In the genomic region with DNA sequence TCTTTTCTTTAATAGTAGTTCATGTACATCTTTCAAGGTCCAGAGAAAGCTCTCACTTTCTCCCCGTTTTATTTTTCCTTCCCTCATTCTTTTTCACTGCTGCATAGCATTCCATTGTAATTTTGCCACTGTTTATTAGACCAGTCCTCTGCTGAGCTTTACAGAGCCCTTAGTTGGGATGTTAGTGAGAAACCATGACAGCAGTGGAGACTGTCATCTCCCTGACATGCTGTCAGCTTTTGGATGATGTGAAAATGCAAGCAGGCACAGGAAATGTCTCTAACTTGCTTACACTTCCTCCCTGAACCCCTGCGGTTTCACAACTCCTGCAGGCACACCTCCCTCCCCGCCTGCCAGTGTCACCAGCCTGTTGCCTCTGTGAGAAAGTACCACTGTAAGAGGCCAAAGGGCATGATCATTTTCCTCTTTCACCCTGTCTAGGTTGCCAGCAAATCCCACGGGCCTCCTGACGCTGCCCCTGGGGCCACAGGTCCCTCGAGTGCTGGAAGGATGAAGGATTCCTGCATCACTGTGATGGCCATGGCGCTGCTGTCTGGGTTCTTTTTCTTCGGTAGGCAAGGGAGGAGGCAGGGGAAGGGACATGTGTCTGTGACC, we compare ENCODE assay signal across 10 cellular contexts. TPM values are rescaled to one million over a fixed set of nuclear protein-coding genes. Genes with fewer than 3 reads are reported as not detected.
DNase-seq lines count a peak whose midpoint lies in the region; ATAC-seq and TF ChIP-seq lines count a peak whose summit lies in the region.
"Had no signal": no experiment of that assay in that cellular context is flagged by ENCODE, and none has a peak within 500 bp of the region (broad histone marks: within the 10 kb centered on the region; RNA-seq: fewer than 3 reads in every experiment).

A gene (plus strand): TSS at position 415 of the 615 bp plus-strand sequence. CDS start 96 bp downstream, at position 511.

- WGBS in heart right ventricle, 2 donors = 68 to 71% methylated on average over 8 of the region's 8 CpGs

- H3K27me3 ChIP-seq in heart right ventricle (peaks cover 0 to 56% (median 30%) of the 10 kb centered on the region in 7 donors), A673 (replicated peaks; ENCODE audit: insufficient read depth, low read depth, low read length, poor library complexity) (no peaks in the 10 kb centered on the region), foreskin keratinocyte (peaks cover 23% of the 10 kb centered on the region)
- H3K27me3 ChIP-seq: SJSA1 had no signal

- ATAC-seq in GM19324 (IDR thresholded peaks at IDR 0.05; ENCODE audit: low FRiP score, unreplicated experiment) (peak; percentile 62), heart right ventricle (peak in 6 of 8 donors; percentile 52 to 81 (median 60)), foreskin keratinocyte (no peak)
- peak; percentile 69 for ATAC-seq in activated CD8-positive, alpha-beta T cell treated with anti-CD3 and anti-CD28 coated beads for 36 hours

- H3K36me3 ChIP-seq in heart right ventricle = peaks cover 0 to 19% (median 0%) of the 10 kb centered on the region in 9 donors
- H3K36me3 ChIP-seq in A673 (ENCODE audit: insufficient read depth, low read length, poor library complexity, severe bottlenecking) = no peaks in the 10 kb centered on the region
- H3K36me3 ChIP-seq: SJSA1 had no signal

- H3K4me3 ChIP-seq in heart right ventricle (peak within 1 kb of the TSS in 5 of 10 donors; percentile 5 to 55 (median 12)), A673 (ENCODE audit: low read depth, low read length, poor library complexity, severe bottlenecking) (no peak within 1 kb of the TSS)
- H3K4me3 ChIP-seq: SJSA1 had no signal

- H3K4me1 ChIP-seq in heart right ventricle (peaks cover 0 to 47% (median 0%) of the 10 kb centered on the region in 9 donors), A673 (ENCODE audit: insufficient read depth, low read length, poor library complexity, severe bottlenecking) (no peaks in the 10 kb centered on the region), foreskin keratinocyte (peaks cover 8% of the 10 kb centered on the region)
- H3K4me1 ChIP-seq: SJSA1 had no signal

- POLR2A ChIA-PET in activated CD8-positive, alpha-beta T cell treated with anti-CD3 and anti-CD28 coated beads for 36 hours (lab: Charles Lee) = interaction anchor here (0.6 to 11.5 kb wide), 25 partner anchors 8 to 411 kb away, joined by 3 to 280 read pairs (median 5); a partner anchor contains a TSS
- POLR2A ChIA-PET in A673 (lab: Charles Lee; ENCODE audit: low non-redundant PET) = no interaction called here

- peak within 1 kb of the TSS; percentile 90 to 97 (median 96) for H3K27ac Mint-ChIP-seq in IgD-negative memory B cell
- peak within 1 kb of the TSS; percentile 96 for H3K27ac Mint-ChIP-seq in activated CD8-positive, alpha-beta T cell treated with anti-CD3 and anti-CD28 coated beads for 36 hours
- H3K27ac Mint-ChIP-seq: nephron had no signal

- H3K4me1 Mint-ChIP-seq in IgD-negative memory B cell = peaks cover 21 to 43% (median 40%) of the 10 kb centered on the region in 3 donors
- H3K4me1 Mint-ChIP-seq in activated CD8-positive, alpha-beta T cell treated with anti-CD3 and anti-CD28 coated beads for 36 hours (ENCODE audit: low read depth) = peaks cover 54% of the 10 kb centered on the region
- H3K4me1 Mint-ChIP-seq: nephron had no signal

- TF ChIP-seq CTCF in activated CD8-positive, alpha-beta T cell treated with anti-CD3 and anti-CD28 coated beads for 36 hours (IDR thresholded peaks at IDR 0.05) = no peak
- no peak for TF ChIP-seq CTCF in heart right ventricle (IDR thresholded peaks at IDR 0.05)
- no peak for TF ChIP-seq CTCF in A673 (conservative IDR thresholded peaks at IDR 0.05; ENCODE audit: low read depth, low read length)
- no peak for TF ChIP-seq CTCF in foreskin keratinocyte (conservative IDR thresholded peaks at IDR 0.05)

- no peaks in the 10 kb centered on the region for H3K27me3 Mint-ChIP-seq in IgD-negative memory B cell
- H3K27me3 Mint-ChIP-seq in activated CD8-positive, alpha-beta T cell treated with anti-CD3 and anti-CD28 coated beads for 36 hours = no peaks in the 10 kb centered on the region

- no TSS peak for BruUV-seq in A673 (replicated peaks; lab: Mats Ljungman, UMichigan)

- DNase-seq in activated CD8-positive, alpha-beta T cell treated with anti-CD3 and anti-CD28 coated beads for 36 hours = peak; percentile 94
- DNase-seq in heart right ventricle (peak; percentile 19 to 35), A673 (ENCODE audit: low spot score) (no peak), foreskin keratinocyte (no peak), NCI-H345 (lab: John Stamatoyannopoulos, UW) (no peak)
- peak; percentile 69 to 77 (median 76) for DNase-seq in stimulated activated CD4-positive, alpha-beta T cell treated with anti-CD3 and anti-CD28 coated beads, TNF-alpha, amount 100 ng/mL, for 48 hours (ENCODE audit: low read depth in 3 of 3)

- CTCF ChIA-PET in activated CD8-positive, alpha-beta T cell treated with anti-CD3 and anti-CD28 coated beads for 36 hours (lab: Charles Lee) = interaction anchor here (0.9 to 7.5 kb wide), 9 partner anchors 12 to 143 kb away, joined by 3 to 55 read pairs (median 5); a partner anchor contains a TSS
- CTCF ChIA-PET in A673 (lab: Charles Lee) = no interaction called here

- peaks cover 0 to 2% (median 0%) of the 10 kb centered on the region in 3 donors for H3K9me3 Mint-ChIP-seq in IgD-negative memory B cell
- H3K9me3 Mint-ChIP-seq in activated CD8-positive, alpha-beta T cell treated with anti-CD3 and anti-CD28 coated beads for 36 hours = peaks cover 1% of the 10 kb centered on the region
- H3K9me3 Mint-ChIP-seq: nephron had no signal

- H3K36me3 Mint-ChIP-seq in IgD-negative memory B cell = peaks cover 3% of the 10 kb centered on the region
- H3K36me3 Mint-ChIP-seq in activated CD8-positive, alpha-beta T cell treated with anti-CD3 and anti-CD28 coated beads for 36 hours (ENCODE audit: low read depth) = peaks cover 46% of the 10 kb centered on the region

- intact Hi-C loops in activated CD8-positive, alpha-beta T cell treated with anti-CD3 and anti-CD28 coated beads for 36 hours (cut with micrococcal nuclease) = loop anchor here (5.0 kb wide), 1 partner anchor 35 kb away; no protein-coding TSS in a partner anchor
- intact Hi-C loops in heart right ventricle (cut with DNase I) (no loop called here), A673 (cut with micrococcal nuclease; ENCODE audit: unreplicated experiment) (loop anchor here (5.0 kb wide), 1 partner anchor 35 kb away; no protein-coding TSS in a partner anchor)

- peak within 1 kb of the TSS in 1 of 10 donors; percentile 87 for H3K27ac ChIP-seq in heart right ventricle
- no peak within 1 kb of the TSS for H3K27ac ChIP-seq in A673 (ENCODE audit: low read depth, low read length, poor library complexity, severe bottlenecking)
- no peak within 1 kb of the TSS for H3K27ac ChIP-seq in foreskin keratinocyte
- H3K27ac ChIP-seq: SJSA1 had no signal

- H3K4me3 Mint-ChIP-seq in IgD-negative memory B cell = peak within 1 kb of the TSS; percentile 86 to 99 (median 92)
- H3K4me3 Mint-ChIP-seq in activated CD8-positive, alpha-beta T cell treated with anti-CD3 and anti-CD28 coated beads for 36 hours = peak within 1 kb of the TSS; percentile 100
- H3K4me3 Mint-ChIP-seq: nephron had no signal

- H3K9me3 ChIP-seq in heart right ventricle (no peaks in the 10 kb centered on the region), A673 (ENCODE audit: low read depth, low read length, poor library complexity, severe bottlenecking) (no peaks in the 10 kb centered on the region)
- H3K9me3 ChIP-seq: SJSA1 had no signal

RNA-seq across cellular contexts. Expression of the gene that starts here (rescaled TPM):
- polyA plus RNA-seq in IgD-negative memory B cell = 51.9 TPM
- 100 to 1,000 TPM; 274 to 285 TPM for total RNA-seq in activated CD8-positive, alpha-beta T cell treated with anti-CD3 and anti-CD28 coated beads for 36 hours
- total RNA-seq in heart right ventricle = 10 to 100 TPM in 1 of 10 donors, 1 to 10 TPM in 7, under 1 TPM in 2; 0.79 to 18.2 (median 1.9) TPM
- 1 to 10 TPM in 1 of 2 donors, under 1 TPM in 1; 0.52 to 1.2 TPM for polyA plus RNA-seq in heart right ventricle
- not detected in 2 replicates for total RNA-seq in A673 (2021)
- total RNA-seq in foreskin keratinocyte = 0.07 TPM in 1 of 2 replicates, not detected in the other
- polyA plus RNA-seq in foreskin keratinocyte = not detected in 2 replicates
- total RNA-seq: SJSA1 had no signal

Comparison
In these comparisons a context has a peak if more than half of its experiments do, and no peak if none do; other contexts are left out.
1. RNA of the gene that starts here (total RNA-seq): 274 to 285 TPM in activated CD8-positive, alpha-beta T cell treated with anti-CD3 and anti-CD28 coated beads for 36 hours; 0.79 to 18.2 TPM in heart right ventricle, not detected in A673 and 0.07 TPM in foreskin keratinocyte; every median in the first group is over 10 times any median in the second.
2. RNA of the gene that starts here (polyA plus RNA-seq): 51.9 TPM in IgD-negative memory B cell (single experiment); 0.52 to 1.2 TPM in heart right ventricle and not detected in foreskin keratinocyte; every median in the first group is over 10 times any median in the second.
3. DNase-seq: peak in activated CD8-positive, alpha-beta T cell treated with anti-CD3 and anti-CD28 coated beads for 36 hours (single experiment), heart right ventricle (2 of 2) and stimulated activated CD4-positive, alpha-beta T cell treated with anti-CD3 and anti-CD28 coated beads, TNF-alpha, amount 100 ng/mL, for 48 hours (3 of 3); none in A673 (single experiment), foreskin keratinocyte (0 of 2) and NCI-H345 (single experiment).
4. intact Hi-C loops: an anchor here in activated CD8-positive, alpha-beta T cell treated with anti-CD3 and anti-CD28 coated beads for 36 hours (5.0 kb wide) and A673 (5.0 kb wide); none called in heart right ventricle.